ENCODE assay signal across 1 cellular context in genomic region chr12:49293056-49293956, GRCh38.
TF ChIP-seq lines count a peak whose summit lies in the region.

No MANE protein-coding gene starts in this region.

TF ChIP-seq in K562, 482 proteins besides CTCF, POLR2A, EP300 and RAD21:
- TF ChIP-seq POLR2G (IDR thresholded peaks at IDR 0.05; ENCODE audit: low read depth, low read length) (0 out of 2 replicates have a peak, but pooled peaks have one; percentile 3), ZNF184 (CRISPR knock-in tag; IDR thresholded peaks at IDR 0.05) (no peak)
